1 cellular context compared by ENCODE assay signal in genomic region chr1:165639821-165640623, GRCh38.
TF ChIP-seq lines count a peak whose summit lies in the region.

No MANE protein-coding gene starts in this region.

TF ChIP-seq in WTC11, 78 proteins besides CTCF, POLR2A, EP300 and RAD21 (continued from another document):
- TF ChIP-seq, protein P1, sequence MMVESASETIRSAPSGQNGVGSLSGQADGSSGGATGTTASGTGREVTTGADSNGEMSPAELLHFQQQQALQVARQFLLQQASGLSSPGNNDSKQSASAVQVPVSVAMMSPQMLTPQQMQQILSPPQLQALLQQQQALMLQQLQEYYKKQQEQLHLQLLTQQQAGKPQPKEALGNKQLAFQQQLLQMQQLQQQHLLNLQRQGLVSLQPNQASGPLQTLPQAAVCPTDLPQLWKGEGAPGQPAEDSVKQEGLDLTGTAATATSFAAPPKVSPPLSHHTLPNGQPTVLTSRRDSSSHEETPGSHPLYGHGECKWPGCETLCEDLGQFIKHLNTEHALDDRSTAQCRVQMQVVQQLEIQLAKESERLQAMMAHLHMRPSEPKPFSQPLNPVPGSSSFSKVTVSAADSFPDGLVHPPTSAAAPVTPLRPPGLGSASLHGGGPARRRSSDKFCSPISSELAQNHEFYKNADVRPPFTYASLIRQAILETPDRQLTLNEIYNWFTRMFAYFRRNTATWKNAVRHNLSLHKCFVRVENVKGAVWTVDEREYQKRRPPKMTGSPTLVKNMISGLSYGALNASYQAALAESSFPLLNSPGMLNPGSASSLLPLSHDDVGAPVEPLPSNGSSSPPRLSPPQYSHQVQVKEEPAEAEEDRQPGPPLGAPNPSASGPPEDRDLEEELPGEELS (CRISPR knock-in tag; IDR thresholded peaks at IDR 0.05), result no peak
- TF ChIP-seq ZNF423 (CRISPR knock-in tag; IDR thresholded peaks at IDR 0.05), result no peak
- TF ChIP-seq KAT7 (CRISPR knock-in tag; IDR thresholded peaks at IDR 0.05; ENCODE audit: borderline replicate concordance), result no peak
